31 cellular contexts compared by ENCODE assay signal in the genomic region with DNA sequence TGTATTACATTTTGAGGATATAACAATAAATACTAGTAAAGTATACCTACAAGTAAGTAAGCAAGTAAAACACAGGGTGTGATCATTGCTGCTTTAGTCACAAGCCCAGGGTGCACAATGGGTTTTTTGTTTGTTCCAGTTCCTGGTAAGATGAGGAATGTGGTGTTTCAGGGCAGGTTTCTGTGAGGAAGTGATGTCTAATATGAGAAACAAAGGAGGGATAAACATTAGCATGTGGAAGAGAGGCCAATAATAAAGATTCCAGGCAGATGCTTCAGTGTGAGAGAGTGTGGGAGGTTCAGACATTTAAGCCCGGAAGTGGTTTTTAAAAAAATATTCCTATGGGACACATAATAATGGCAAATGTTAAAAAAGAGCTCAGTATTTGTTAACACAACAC.
A peak's percentile ranks its signal among the peaks of the same experiment; 100 is the strongest.
DNase-seq lines count a peak whose midpoint lies in the region; ATAC-seq and TF ChIP-seq lines count a peak whose summit lies in the region.
"Had no signal": no experiment of that assay in that cellular context is flagged by ENCODE, and none has a peak within 500 bp of the region (broad histone marks: within the 10 kb centered on the region; RNA-seq: fewer than 3 reads in every experiment).

No MANE protein-coding gene starts in this region.

- no peaks in the 10 kb centered on the region for H3K27me3 Mint-ChIP-seq in MCF 10A (ENCODE audit: insufficient read depth, unreplicated experiment)
- no peaks in the 10 kb centered on the region for H3K27me3 Mint-ChIP-seq in activated T-cell treated with anti-CD3 and anti-CD28 coated beads, Interleukin-2, amount 50 U/mL, for 4 hours (ENCODE audit: low read depth)
- H3K27me3 Mint-ChIP-seq: activated CD4-positive, alpha-beta T cell treated with anti-CD3 and anti-CD28 coated beads for 36 hours; activated naive CD8-positive, alpha-beta T cell treated with anti-CD3 and anti-CD28 coated beads, Interleukin-2, amount 10 ng/mL, durations not matched to agents 7 days and 5 days; CD8-positive, alpha-beta memory T cell; central memory CD8-positive, alpha-beta T cell; dendritic cell treated with granulocyte-macrophage colony-stimulating factor and Interleukin-4, amounts not matched to agents 40 ng/mL and 50 ng/mL, for 4 days had no signal

- POLR2A ChIA-PET in MCF 10A (lab: Yijun Ruan, JAX), result no interaction called here

- TF ChIP-seq POLR2A in sigmoid colon (IDR thresholded peaks at IDR 0.05), result no peak

- no peaks in the 10 kb centered on the region for H4K20me1 ChIP-seq in mammary epithelial cell (ENCODE audit: insufficient read depth, low read length)

- no TSS peak for BruUV-seq in mammary epithelial cell (replicated peaks; lab: Mats Ljungman, UMichigan)
- no TSS peak for BruUV-seq in MCF 10A (replicated peaks; lab: Mats Ljungman, UMichigan)

- intact Hi-C loops in mammary epithelial cell (cut with micrococcal nuclease), result no loop called here
- intact Hi-C loops in MCF 10A (cut with micrococcal nuclease), result no loop called here
- intact Hi-C loops in sigmoid colon (cut with DNase I), result no loop called here

- H3K27ac ChIP-seq in mammary epithelial cell (ENCODE audit: insufficient read depth, low read depth, low read length) (peak overlapping the region; percentile 92), RWPE2 (ENCODE audit: poor library complexity, severe bottlenecking) (peak overlapping the region; percentile 18), foreskin keratinocyte (peak overlapping the region; percentile 60), sigmoid colon (no peak overlapping the region)
- H3K27ac ChIP-seq: ascending aorta, HL-60, stomach, thyroid gland had no signal

- H3K27ac Mint-ChIP-seq in MCF 10A (ENCODE audit: low read depth, unreplicated experiment), result no peak overlapping the region
- H3K27ac Mint-ChIP-seq: activated CD4-positive, alpha-beta T cell treated with anti-CD3 and anti-CD28 coated beads for 36 hours; activated naive CD8-positive, alpha-beta T cell treated with anti-CD3 and anti-CD28 coated beads, Interleukin-2, amount 10 ng/mL, durations not matched to agents 7 days and 5 days; CD8-positive, alpha-beta memory T cell; dendritic cell treated with granulocyte-macrophage colony-stimulating factor and Interleukin-4, amounts not matched to agents 40 ng/mL and 50 ng/mL, for 4 days; endodermal cell had no signal

- no peaks in the 10 kb centered on the region for H3K36me3 Mint-ChIP-seq in MCF 10A (ENCODE audit: insufficient read depth, unreplicated experiment)
- H3K36me3 Mint-ChIP-seq in activated T-cell treated with anti-CD3 and anti-CD28 coated beads, Interleukin-2, amount 50 U/mL, for 4 hours (ENCODE audit: insufficient read depth), result no peaks in the 10 kb centered on the region
- H3K36me3 Mint-ChIP-seq: activated naive CD8-positive, alpha-beta T cell treated with anti-CD3 and anti-CD28 coated beads, Interleukin-2, amount 10 ng/mL, durations not matched to agents 7 days and 5 days; CD8-positive, alpha-beta memory T cell had no signal

- in situ Hi-C loops in mammary epithelial cell (cut with MboI; ENCODE audit: low sequenced_read_pairs in 2 of 2), result no loop called here

- ATAC-seq in RWPE2 (ENCODE audit: low read depth) (peak; percentile 88), foreskin keratinocyte (peak; percentile 99), GM21526 (IDR thresholded peaks at IDR 0.05; ENCODE audit: low FRiP score, unreplicated experiment) (no peak)
- ATAC-seq in activated T-cell treated with anti-CD3 and anti-CD28 coated beads, Interleukin-2, amount 50 U/mL, for 4 hours, result no peak
- ATAC-seq: activated CD4-positive, alpha-beta T cell treated with anti-CD3 and anti-CD28 coated beads for 36 hours; left ventricle myocardium superior; SK-N-SH treated with all-trans-retinoic acid at 6 μM for 48 hours had no signal

- H3K79me2 ChIP-seq in mammary epithelial cell (ENCODE audit: insufficient read depth, low read length), result no peaks in the 10 kb centered on the region

- no peak overlapping the region for H3K4me3 Mint-ChIP-seq in MCF 10A (ENCODE audit: unreplicated experiment)
- no peak overlapping the region for H3K4me3 Mint-ChIP-seq in activated T-cell treated with anti-CD3 and anti-CD28 coated beads, Interleukin-2, amount 50 U/mL, for 4 hours
- H3K4me3 Mint-ChIP-seq: activated CD4-positive, alpha-beta T cell treated with anti-CD3 and anti-CD28 coated beads for 36 hours; activated naive CD8-positive, alpha-beta T cell treated with anti-CD3 and anti-CD28 coated beads, Interleukin-2, amount 10 ng/mL, durations not matched to agents 7 days and 5 days; CD8-positive, alpha-beta memory T cell; central memory CD8-positive, alpha-beta T cell; dendritic cell treated with granulocyte-macrophage colony-stimulating factor and Interleukin-4, amounts not matched to agents 40 ng/mL and 50 ng/mL, for 4 days; endodermal cell had no signal

- H2AFZ ChIP-seq in mammary epithelial cell (ENCODE audit: low read depth, low read length), result no peak overlapping the region

- H3K36me3 ChIP-seq in mammary epithelial cell (ENCODE audit: insufficient read depth, low read length) (no peaks in the 10 kb centered on the region), RWPE2 (ENCODE audit: low read depth) (no peaks in the 10 kb centered on the region), sigmoid colon (no peaks in the 10 kb centered on the region)
- H3K36me3 ChIP-seq: ascending aorta, BE2C, stomach, thyroid gland had no signal

- H3K4me1 Mint-ChIP-seq in MCF 10A (ENCODE audit: insufficient read depth, unreplicated experiment), result no peaks in the 10 kb centered on the region
- no peaks in the 10 kb centered on the region for H3K4me1 Mint-ChIP-seq in activated T-cell treated with anti-CD3 and anti-CD28 coated beads, Interleukin-2, amount 50 U/mL, for 4 hours (ENCODE audit: low read depth)
- H3K4me1 Mint-ChIP-seq: activated CD4-positive, alpha-beta T cell treated with anti-CD3 and anti-CD28 coated beads for 36 hours; activated naive CD8-positive, alpha-beta T cell treated with anti-CD3 and anti-CD28 coated beads, Interleukin-2, amount 10 ng/mL, durations not matched to agents 7 days and 5 days; CD8-positive, alpha-beta memory T cell; central memory CD8-positive, alpha-beta T cell had no signal

- TF ChIP-seq CTCF in mammary epithelial cell (conservative IDR thresholded peaks at IDR 0.05 in 1 of 2, IDR thresholded peaks at IDR 0.05 in 1 of 2; ENCODE audit: extremely low read depth in 1 of 2, insufficient read depth in 1 of 2, low read depth in 1 of 2, low read length in 2 of 2), result no peak
- TF ChIP-seq CTCF in MCF 10A (IDR thresholded peaks at IDR 0.05; ENCODE audit: unreplicated experiment), result no peak
- no peak for TF ChIP-seq CTCF in RWPE2 (IDR thresholded peaks at IDR 0.05; ENCODE audit: poor library complexity, severe bottlenecking)
- no peak for TF ChIP-seq CTCF in foreskin keratinocyte (conservative IDR thresholded peaks at IDR 0.05)
- no peak for TF ChIP-seq CTCF in sigmoid colon (IDR thresholded peaks at IDR 0.05)

- H3K4me1 ChIP-seq in mammary epithelial cell (ENCODE audit: insufficient read depth, low read length), result no peaks in the 10 kb centered on the region
- peaks cover 8% of the 10 kb centered on the region for H3K4me1 ChIP-seq in RWPE2 (ENCODE audit: insufficient read depth, poor library complexity, severe bottlenecking)
- H3K4me1 ChIP-seq in foreskin keratinocyte, result peaks cover 8% of the 10 kb centered on the region
- H3K4me1 ChIP-seq in sigmoid colon, result no peaks in the 10 kb centered on the region
- H3K4me1 ChIP-seq: ascending aorta, BE2C, stomach, thyroid gland had no signal

- dilution Hi-C loops in mammary epithelial cell (cut with HindIII; ENCODE audit: low sequenced_read_pairs), result no loop called here

- CTCF ChIA-PET in mammary epithelial cell (lab: Charles Lee; ENCODE audit: low non-redundant PET), result no interaction called here
- CTCF ChIA-PET in MCF 10A (lab: Yijun Ruan, JAX), result no interaction called here

- H3K4me3 ChIP-seq in mammary epithelial cell (replicated peaks in 1 of 3; ENCODE audit: insufficient read depth in 1 of 3, low read depth in 2 of 3, low read length in 3 of 3), result no peak overlapping the region
- H3K4me3 ChIP-seq in RWPE2 (ENCODE audit: severe bottlenecking), result no peak overlapping the region
- H3K4me3 ChIP-seq in sigmoid colon, result no peak overlapping the region
- H3K4me3 ChIP-seq: ascending aorta, stomach, thyroid gland had no signal

- no peak for TF ChIP-seq EP300 in sigmoid colon (IDR thresholded peaks at IDR 0.05)

- H3K9ac ChIP-seq in mammary epithelial cell (ENCODE audit: insufficient read depth, low read length), result no peak overlapping the region

- no peaks in the 10 kb centered on the region for H3K9me3 Mint-ChIP-seq in MCF 10A (ENCODE audit: unreplicated experiment)
- peaks cover 10% of the 10 kb centered on the region for H3K9me3 Mint-ChIP-seq in activated T-cell treated with anti-CD3 and anti-CD28 coated beads, Interleukin-2, amount 50 U/mL, for 4 hours

- 0% methylated on average over 1 of the region's 1 CpG for WGBS in mammary epithelial cell (ENCODE audit: low coverage, missing lambda C conversion rate)
- 57 to 87% methylated on average over 1 of the region's 1 CpG for WGBS in sigmoid colon, 2 donors

- H3K27me3 ChIP-seq in mammary epithelial cell (ENCODE audit: insufficient read depth, low read length), result no peaks in the 10 kb centered on the region
- H3K27me3 ChIP-seq in RWPE2 (ENCODE audit: insufficient read depth, poor library complexity, severe bottlenecking), result no peaks in the 10 kb centered on the region
- no peaks in the 10 kb centered on the region for H3K27me3 ChIP-seq in foreskin keratinocyte
- H3K27me3 ChIP-seq in sigmoid colon, result no peaks in the 10 kb centered on the region
- H3K27me3 ChIP-seq: ascending aorta, BE2C, stomach, thyroid gland had no signal

- DNase-seq in mammary epithelial cell, result peak; percentile 98
- DNase-seq in MCF 10A (ENCODE audit: unreplicated experiment), result no peak
- DNase-seq in RWPE2 (ENCODE audit: low spot score), result no peak
- peak; percentile 62 to 95 for DNase-seq in foreskin keratinocyte
- no peak for DNase-seq in NCI-H2196 (lab: John Stamatoyannopoulos, UW; ENCODE audit: unreplicated experiment)
- DNase-seq in sigmoid colon, result no peak
- no peak for DNase-seq in activated T-cell treated with anti-CD3 and anti-CD28 coated beads, Interleukin-2, amount 50 U/mL, for 4 hours
- DNase-seq: activated CD4-positive, alpha-beta T cell treated with anti-CD3 and anti-CD28 coated beads for 36 hours; activated CD8-positive, alpha-beta memory T cell treated with anti-CD3 and anti-CD28 coated beads for 24 hours; activated gamma-delta T cell; activated naive CD8-positive, alpha-beta T cell treated with anti-CD3 and anti-CD28 coated beads, Interleukin-2, amount 10 ng/mL, durations not matched to agents 7 days and 5 days; activated T-cell treated with anti-CD3 and anti-CD28 coated beads, Interleukin-2, amount 50 U/mL, for 1 hour; BE2C; CD8-positive, alpha-beta memory T cell; DMS79 treated with DMSO at 0.1 percent for 48 hours; endodermal cell; IMR-90; left ventricle myocardium superior; NCI-H1092; NCI-H187; NCI-H526 treated with DMSO at 0.1 percent for 48 hours; stimulated activated CD8-positive, alpha-beta memory T cell treated with anti-CD3 and anti-CD28 coated beads, Interleukin-4, amount 100 ng/mL, for 48 hours; stomach; T-helper 2 cell; thyroid gland had no signal

- no peaks in the 10 kb centered on the region for H3K9me3 ChIP-seq in mammary epithelial cell (replicated peaks; ENCODE audit: insufficient read depth, low read length)
- no peaks in the 10 kb centered on the region for H3K9me3 ChIP-seq in RWPE2 (ENCODE audit: severe bottlenecking)
- H3K9me3 ChIP-seq in sigmoid colon, result no peaks in the 10 kb centered on the region
- H3K9me3 ChIP-seq: ascending aorta, BE2C, stomach, thyroid gland had no signal

- H3K4me2 ChIP-seq in mammary epithelial cell (ENCODE audit: insufficient read depth, low read depth, low read length), result peak overlapping the region; percentile 63

Comparison
In these comparisons a context has a peak if more than half of its experiments do, and no peak if none do; other contexts are left out.
1. DNase-seq: peak in mammary epithelial cell (single experiment) and foreskin keratinocyte (2 of 2); none in MCF 10A (single experiment), RWPE2 (single experiment), NCI-H2196 (single experiment), sigmoid colon (single experiment) and activated T-cell treated with anti-CD3 and anti-CD28 coated beads, Interleukin-2, amount 50 U/mL, for 4 hours (single experiment).
2. H3K27ac ChIP-seq: peak in mammary epithelial cell (single experiment), RWPE2 (single experiment) and foreskin keratinocyte (single experiment); none in sigmoid colon (0 of 4).
3. ATAC-seq: peak in RWPE2 (single experiment) and foreskin keratinocyte (single experiment); none in GM21526 (single experiment) and activated T-cell treated with anti-CD3 and anti-CD28 coated beads, Interleukin-2, amount 50 U/mL, for 4 hours (0 of 2).